8 cellular contexts compared by ENCODE assay signal in genomic region chr19:18543814-18544475, GRCh38. TPM values are rescaled to one million over a fixed set of nuclear protein-coding genes. Genes with fewer than 3 reads are reported as not detected.
DNase-seq lines count a peak whose midpoint lies in the region; ATAC-seq and TF ChIP-seq lines count a peak whose summit lies in the region.

No MANE protein-coding gene starts in this region.

- peak overlapping the region; percentile 87 to 100 for H3K27ac ChIP-seq in coronary artery
- H3K27ac ChIP-seq in lower lobe of right lung: peak overlapping the region; percentile 86

- H3K27me3 ChIP-seq in lower lobe of right lung (ENCODE audit: low read depth): no peaks in the 10 kb centered on the region

- intact Hi-C loops in lower lobe of right lung (cut with DNase I): no loop called here

- peak; percentile 41 for ATAC-seq in HG02840 (IDR thresholded peaks at IDR 0.05; ENCODE audit: low FRiP score, unreplicated experiment)
- peak; percentile 71 to 83 for ATAC-seq in lower lobe of right lung

- H3K4me1 ChIP-seq in lower lobe of right lung: peaks cover 18% of the 10 kb centered on the region

- H3K36me3 ChIP-seq in lower lobe of right lung: peaks cover 27% of the 10 kb centered on the region

- DNase-seq in DMS79 treated with DMSO at 0.1 percent for 48 hours (lab: John Stamatoyannopoulos, UW) (peak; percentile 17), DMS79 (lab: John Stamatoyannopoulos, UW) (no peak), NCI-H2196 (lab: John Stamatoyannopoulos, UW; ENCODE audit: unreplicated experiment) (peak; percentile 68), coronary artery (ENCODE audit: low spot score) (no peak), lower lobe of right lung (peak; percentile 73)
- DNase-seq in activated CD4-positive, CD25-positive, alpha-beta regulatory T cell treated with anti-CD3 and anti-CD28 coated beads, Interleukin-2, amount 50 U/mL, for 16 hours (ENCODE audit: low read depth, low spot score): peak; percentile 53
- DNase-seq in stimulated activated CD8-positive, alpha-beta memory T cell treated with anti-CD3 and anti-CD28 coated beads, Interleukin-12 subunit alpha, Interleukin-12 subunit beta, amount 100 ng/mL, for 1 hour (ENCODE audit: low read depth): peak; percentile 54

- H3K4me3 ChIP-seq in coronary artery: peak overlapping the region; percentile 99
- H3K4me3 ChIP-seq in lower lobe of right lung: peak overlapping the region; percentile 59

- TF ChIP-seq CTCF in coronary artery (IDR thresholded peaks at IDR 0.05) (no peak), lower lobe of right lung (IDR thresholded peaks at IDR 0.05) (peak; percentile 10)

- H3K9me3 ChIP-seq in lower lobe of right lung: no peaks in the 10 kb centered on the region

RNA-seq across cellular contexts. Expression of gene FKBP8, which starts 0.6 kb away (rescaled TPM):
- total RNA-seq in lower lobe of right lung: 195 TPM

RNA-seq across cellular contexts. Expression of gene KXD1, which starts 13.7 kb away (rescaled TPM):
- total RNA-seq in lower lobe of right lung: 71.9 TPM

RNA-seq across cellular contexts. Expression of gene ELL, which starts 22.1 kb away (rescaled TPM):
- total RNA-seq in lower lobe of right lung: 19.7 TPM

RNA-seq across cellular contexts. Expression of gene UBA52, which starts 27.7 kb away (rescaled TPM):
- total RNA-seq in lower lobe of right lung: 884 TPM

RNA-seq across cellular contexts. Expression of gene REX1BD, which starts 44.7 kb away (rescaled TPM):
- total RNA-seq in lower lobe of right lung: 60.4 TPM

Comparison
In these comparisons a context has a peak if more than half of its experiments do, and no peak if none do; other contexts are left out.
1. DNase-seq: peak in DMS79 treated with DMSO at 0.1 percent for 48 hours (single experiment), NCI-H2196 (single experiment), activated CD4-positive, CD25-positive, alpha-beta regulatory T cell treated with anti-CD3 and anti-CD28 coated beads, Interleukin-2, amount 50 U/mL, for 16 hours (single experiment), lower lobe of right lung (single experiment) and stimulated activated CD8-positive, alpha-beta memory T cell treated with anti-CD3 and anti-CD28 coated beads, Interleukin-12 subunit alpha, Interleukin-12 subunit beta, amount 100 ng/mL, for 1 hour (single experiment); none in DMS79 (single experiment) and coronary artery (single experiment).